8 cellular contexts compared by ENCODE assay signal in genomic region chr10:110006358-110007170, GRCh38. TPM values are rescaled to one million over a fixed set of nuclear protein-coding genes. Genes with fewer than 3 reads are reported as not detected.
DNase-seq lines count a peak whose midpoint lies in the region; ATAC-seq and TF ChIP-seq lines count a peak whose summit lies in the region.

No MANE protein-coding gene starts in this region.

- POLR2A ChIA-PET in Panc1 (lab: Charles Lee), result interaction anchor here (0.6 kb wide), 2 partner anchors 19 to 83 kb away, joined by 3 to 4 read pairs; partner anchors contain the start of gene XPNPEP1

- CTCF ChIA-PET in Panc1 (lab: Charles Lee), result interaction anchor here (1.7 kb wide), 1 partner anchor 122 kb away, joined by 5 read pairs; no protein-coding TSS in a partner anchor

- H3K9ac ChIP-seq in muscle layer of colon (ENCODE audit: low read length), result peak overlapping the region; percentile 17

- no peaks in the 10 kb centered on the region for H3K9me3 ChIP-seq in Panc1 (ENCODE audit: control insufficient read depth, insufficient read depth, low read depth, low read length)
- no peaks in the 10 kb centered on the region for H3K9me3 ChIP-seq in muscle layer of colon (ENCODE audit: low read length)

- ATAC-seq in Panc1 (no peak), GM19455 (IDR thresholded peaks at IDR 0.05; ENCODE audit: unreplicated experiment) (no peak), GM18870 (IDR thresholded peaks at IDR 0.05; ENCODE audit: unreplicated experiment) (no peak)

- H3K36me3 ChIP-seq in Panc1 (ENCODE audit: control insufficient read depth, insufficient read depth, low read length) (no peaks in the 10 kb centered on the region; the same call in 1 of the 2 replicates), muscle layer of colon (ENCODE audit: insufficient read depth, low read length) (no peaks in the 10 kb centered on the region)

- DNase-seq in G401 (ENCODE audit: low spot score) (peak; percentile 62), Panc1 (ENCODE audit: low read depth, low spot score) (no peak), epithelial cell of proximal tubule (ENCODE audit: low read depth) (no peak), amniotic stem cell (lab: John Stamatoyannopoulos, UW) (no peak), DMS153 treated with DMSO at 0.1 percent for 48 hours (lab: John Stamatoyannopoulos, UW; ENCODE audit: unreplicated experiment) (no peak)

- intact Hi-C loops in Panc1 (cut with micrococcal nuclease; ENCODE audit: unreplicated experiment), result loop anchor here (5.0 kb wide), 1 partner anchor 124 kb away; no protein-coding TSS in a partner anchor

- in situ Hi-C loops in G401 (cut with HindIII; ENCODE audit: low sequenced_read_pairs), result loop anchor here (25.0 kb wide), 1 partner anchor 119 kb away; no protein-coding TSS in a partner anchor
- in situ Hi-C loops in Panc1 (cut with HindIII; ENCODE audit: low pct_unique_long_range_greater_than_20kb, low sequenced_read_pairs), result no loop called here

- H3K4me3 ChIP-seq in Panc1 (ENCODE audit: low read depth in 2 of 2, low read length in 2 of 2) (peak overlapping the region; percentile 71 to 73), epithelial cell of proximal tubule (ENCODE audit: low read depth, low read length) (peak overlapping the region; percentile 87), muscle layer of colon (ENCODE audit: low read depth in 1 of 2, low read length in 2 of 2) (peak overlapping the region; percentile 11 to 66)

- H3K27me3 ChIP-seq in Panc1 (ENCODE audit: control insufficient read depth, insufficient read depth, low read length) (no peaks in the 10 kb centered on the region), muscle layer of colon (ENCODE audit: control insufficient read depth in 1 of 2, insufficient read depth in 2 of 2, low read length in 2 of 2) (no peaks in the 10 kb centered on the region)

- H3K27ac ChIP-seq in Panc1 (ENCODE audit: low read length) (no peak overlapping the region), muscle layer of colon (ENCODE audit: low read depth, low read length) (peak overlapping the region; percentile 84)

- TF ChIP-seq CTCF in Panc1 (IDR thresholded peaks at IDR 0.05) (no peak), epithelial cell of proximal tubule (conservative IDR thresholded peaks at IDR 0.05; ENCODE audit: low read depth, low read length) (no peak)

- H3K4me1 ChIP-seq in Panc1 (ENCODE audit: control insufficient read depth, insufficient read depth, low read length) (peaks cover 25% of the 10 kb centered on the region), muscle layer of colon (ENCODE audit: insufficient read depth, low read length) (peaks cover 29% of the 10 kb centered on the region)

- no TSS peak for BruUV-seq in Panc1 (replicated peaks; lab: Mats Ljungman, UMichigan)

RNA-seq across cellular contexts. Expression of gene ADD3, which starts 1.2 kb away (rescaled TPM):
- 58.2 and 69.6 TPM in 2 replicates for total RNA-seq in G401 (2014; rRNA removed; shearing (Covaris generic))
- total RNA-seq in Panc1 (2021; ENCODE audit: unreplicated experiment) (32.4 TPM), epithelial cell of proximal tubule (30.0 and 43.8 TPM in 2 replicates)
- polyA plus RNA-seq in Panc1 (2012; ENCODE audit: insufficient read length), result 22.8 TPM
